Comparison of ENCODE assay signal across 1 cellular context in genomic region chr5:127814225-127814973, GRCh38.
TF ChIP-seq lines count a peak whose summit lies in the region.

No MANE protein-coding gene starts in this region.

TF ChIP-seq in SK-N-SH, 30 proteins besides CTCF, POLR2A, EP300 and RAD21 (continued from another document):
- TF ChIP-seq, protein P1, sequence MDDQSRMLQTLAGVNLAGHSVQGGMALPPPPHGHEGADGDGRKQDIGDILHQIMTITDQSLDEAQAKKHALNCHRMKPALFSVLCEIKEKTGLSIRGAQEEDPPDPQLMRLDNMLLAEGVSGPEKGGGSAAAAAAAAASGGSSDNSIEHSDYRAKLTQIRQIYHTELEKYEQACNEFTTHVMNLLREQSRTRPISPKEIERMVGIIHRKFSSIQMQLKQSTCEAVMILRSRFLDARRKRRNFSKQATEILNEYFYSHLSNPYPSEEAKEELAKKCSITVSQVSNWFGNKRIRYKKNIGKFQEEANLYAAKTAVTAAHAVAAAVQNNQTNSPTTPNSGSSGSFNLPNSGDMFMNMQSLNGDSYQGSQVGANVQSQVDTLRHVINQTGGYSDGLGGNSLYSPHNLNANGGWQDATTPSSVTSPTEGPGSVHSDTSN (IDR thresholded peaks at IDR 0.05), result 0 out of 2 replicates have a peak, but pooled peaks have one; percentile 18
- TF ChIP-seq TCF12 (IDR thresholded peaks at IDR 0.05) (peak; percentile 71), MXI1 (IDR thresholded peaks at IDR 0.05; ENCODE audit: low read depth, low read length) (no peak), NRF1 (IDR thresholded peaks at IDR 0.05; ENCODE audit: low read depth, low read length) (no peak), RCOR1 (IDR thresholded peaks at IDR 0.05; ENCODE audit: low read length) (no peak), FOSL2 (IDR thresholded peaks at IDR 0.05; ENCODE audit: borderline replicate concordance, low read depth) (no peak), POLR2AphosphoS5 (IDR thresholded peaks at IDR 0.05; ENCODE audit: low read depth, low read length) (no peak)
TF ChIP-seq in SK-N-SH: peak in this region for 2.
